1 cellular context compared by ENCODE assay signal in the genomic region with DNA sequence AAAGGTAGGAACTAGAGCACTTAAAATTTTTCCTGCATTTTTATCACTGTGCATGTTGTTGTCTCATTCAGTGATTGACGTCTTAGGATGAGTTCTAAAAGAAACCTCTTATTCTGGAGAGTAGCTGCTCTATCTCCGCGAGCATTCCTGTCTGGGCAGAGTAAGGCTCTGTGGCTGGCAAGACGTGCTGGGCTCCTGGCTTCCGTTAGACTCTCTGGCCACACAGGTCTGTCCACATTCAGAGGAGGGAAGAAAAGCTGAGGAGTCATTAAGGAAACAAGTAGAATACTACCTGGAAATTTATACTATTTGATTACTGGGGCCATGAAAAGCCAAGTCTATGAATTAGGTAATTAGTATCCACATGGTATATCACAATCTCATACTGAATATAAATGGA.
TF ChIP-seq lines count a peak whose summit lies in the region.

No MANE protein-coding gene starts in this region.

TF ChIP-seq in HepG2, 621 proteins besides CTCF, POLR2A, EP300 and RAD21 (continued from another document):
- TF ChIP-seq, protein P1, sequence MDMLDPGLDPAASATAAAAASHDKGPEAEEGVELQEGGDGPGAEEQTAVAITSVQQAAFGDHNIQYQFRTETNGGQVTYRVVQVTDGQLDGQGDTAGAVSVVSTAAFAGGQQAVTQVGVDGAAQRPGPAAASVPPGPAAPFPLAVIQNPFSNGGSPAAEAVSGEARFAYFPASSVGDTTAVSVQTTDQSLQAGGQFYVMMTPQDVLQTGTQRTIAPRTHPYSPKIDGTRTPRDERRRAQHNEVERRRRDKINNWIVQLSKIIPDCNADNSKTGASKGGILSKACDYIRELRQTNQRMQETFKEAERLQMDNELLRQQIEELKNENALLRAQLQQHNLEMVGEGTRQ (IDR thresholded peaks at IDR 0.05; ENCODE audit: low read depth, low read length): no peak
- TF ChIP-seq, protein P1 (CRISPR knock-in tag; IDR thresholded peaks at IDR 0.05; ENCODE audit: borderline replicate concordance): no peak
- TF ChIP-seq XBP1 (CRISPR knock-in tag; IDR thresholded peaks at IDR 0.05) (no peak), TBP (CRISPR knock-in tag; IDR thresholded peaks at IDR 0.05) (no peak), TCF7 (IDR thresholded peaks at IDR 0.05; ENCODE audit: low read depth) (no peak), MEF2D (CRISPR knock-in tag; IDR thresholded peaks at IDR 0.05) (no peak), ZNF274 (CRISPR knock-in tag; IDR thresholded peaks at IDR 0.05) (no peak), MED1 (CRISPR knock-in tag; IDR thresholded peaks at IDR 0.05) (no peak)
- TF ChIP-seq, protein P2, sequence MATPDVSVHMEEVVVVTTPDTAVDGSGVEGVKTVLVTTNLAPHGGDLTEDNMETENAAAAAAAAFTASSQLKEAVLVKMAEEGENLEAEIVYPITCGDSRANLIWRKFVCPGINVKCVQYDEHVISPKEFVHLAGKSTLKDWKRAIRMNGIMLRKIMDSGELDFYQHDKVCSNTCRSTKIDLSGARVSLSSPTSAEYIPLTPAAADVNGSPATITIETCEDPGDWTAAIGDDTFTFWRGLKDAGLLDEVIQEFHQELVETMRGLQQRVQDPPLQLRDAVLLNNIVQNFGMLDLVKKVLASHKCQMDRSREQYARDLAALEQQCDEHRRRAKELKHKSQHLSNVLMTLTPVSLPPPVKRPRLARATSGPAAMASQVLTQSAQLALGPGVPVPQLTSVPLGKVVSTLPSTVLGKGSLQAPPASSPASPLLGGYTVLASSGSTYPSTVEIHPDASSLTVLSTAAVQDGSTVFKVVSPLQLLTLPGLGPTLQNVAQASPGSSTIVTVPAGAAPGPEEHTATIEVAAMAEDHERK (CRISPR knock-in tag; IDR thresholded peaks at IDR 0.05; ENCODE audit: low read depth): no peak
- TF ChIP-seq, protein P3, sequence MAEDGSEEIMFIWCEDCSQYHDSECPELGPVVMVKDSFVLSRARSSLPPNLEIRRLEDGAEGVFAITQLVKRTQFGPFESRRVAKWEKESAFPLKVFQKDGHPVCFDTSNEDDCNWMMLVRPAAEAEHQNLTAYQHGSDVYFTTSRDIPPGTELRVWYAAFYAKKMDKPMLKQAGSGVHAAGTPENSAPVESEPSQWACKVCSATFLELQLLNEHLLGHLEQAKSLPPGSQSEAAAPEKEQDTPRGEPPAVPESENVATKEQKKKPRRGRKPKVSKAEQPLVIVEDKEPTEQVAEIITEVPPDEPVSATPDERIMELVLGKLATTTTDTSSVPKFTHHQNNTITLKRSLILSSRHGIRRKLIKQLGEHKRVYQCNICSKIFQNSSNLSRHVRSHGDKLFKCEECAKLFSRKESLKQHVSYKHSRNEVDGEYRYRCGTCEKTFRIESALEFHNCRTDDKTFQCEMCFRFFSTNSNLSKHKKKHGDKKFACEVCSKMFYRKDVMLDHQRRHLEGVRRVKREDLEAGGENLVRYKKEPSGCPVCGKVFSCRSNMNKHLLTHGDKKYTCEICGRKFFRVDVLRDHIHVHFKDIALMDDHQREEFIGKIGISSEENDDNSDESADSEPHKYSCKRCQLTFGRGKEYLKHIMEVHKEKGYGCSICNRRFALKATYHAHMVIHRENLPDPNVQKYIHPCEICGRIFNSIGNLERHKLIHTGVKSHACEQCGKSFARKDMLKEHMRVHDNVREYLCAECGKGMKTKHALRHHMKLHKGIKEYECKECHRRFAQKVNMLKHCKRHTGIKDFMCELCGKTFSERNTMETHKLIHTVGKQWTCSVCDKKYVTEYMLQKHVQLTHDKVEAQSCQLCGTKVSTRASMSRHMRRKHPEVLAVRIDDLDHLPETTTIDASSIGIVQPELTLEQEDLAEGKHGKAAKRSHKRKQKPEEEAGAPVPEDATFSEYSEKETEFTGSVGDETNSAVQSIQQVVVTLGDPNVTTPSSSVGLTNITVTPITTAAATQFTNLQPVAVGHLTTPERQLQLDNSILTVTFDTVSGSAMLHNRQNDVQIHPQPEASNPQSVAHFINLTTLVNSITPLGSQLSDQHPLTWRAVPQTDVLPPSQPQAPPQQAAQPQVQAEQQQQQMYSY (CRISPR knock-in tag; IDR thresholded peaks at IDR 0.05): no peak
